ENCODE assay signal across 5 cellular contexts in genomic region chr21:29413683-29414082, GRCh38.
"Had no signal": no experiment of that assay in that cellular context is flagged by ENCODE, and none has a peak within 500 bp of the region (broad histone marks: within the 10 kb centered on the region; RNA-seq: fewer than 3 reads in every experiment).

No MANE protein-coding gene starts in this region.

- H3K27ac ChIP-seq: GM23248 had no signal

- H3K27ac Mint-ChIP-seq: H9, IgD-negative memory B cell had no signal

- DNase-seq: GM23248, H9, HCEC 1CT had no signal

- ATAC-seq: HepG2 had no signal

- H3K9me3 Mint-ChIP-seq: H9 had no signal

- H3K4me3 ChIP-seq: GM23248 had no signal

- H3K4me3 Mint-ChIP-seq: H9, IgD-negative memory B cell had no signal

- H3K27me3 Mint-ChIP-seq: IgD-negative memory B cell had no signal
